In the genomic region with DNA sequence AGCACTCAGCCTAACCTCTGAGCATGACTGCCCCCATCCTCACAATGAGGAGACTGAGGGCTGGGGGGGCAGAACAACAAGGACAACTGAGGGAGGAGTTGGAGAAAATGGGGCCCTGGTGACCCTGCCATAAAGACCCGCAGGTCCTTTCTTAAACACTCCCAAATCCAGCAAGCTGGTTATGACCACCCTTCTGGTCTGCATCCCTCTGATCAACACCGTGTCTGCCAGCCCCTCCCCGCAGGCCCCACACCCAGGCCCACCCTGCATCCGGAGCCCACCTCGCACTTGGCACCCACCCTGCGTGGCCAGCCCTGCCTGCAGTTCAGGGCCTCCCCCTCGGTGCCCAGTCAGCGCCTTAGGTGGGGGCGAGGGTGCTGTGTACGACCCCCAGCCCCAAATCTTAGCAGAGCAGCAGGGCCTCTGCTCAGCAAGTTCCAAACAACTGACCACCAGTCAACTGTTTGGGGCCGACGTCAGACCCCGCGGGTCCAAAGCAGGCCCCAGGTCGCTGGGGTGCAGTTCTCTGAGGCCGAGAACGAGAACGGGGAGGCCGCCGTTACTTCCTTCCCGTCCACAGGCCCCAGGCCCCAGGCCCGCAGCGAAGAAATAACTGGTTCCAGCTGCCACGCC, we compare ENCODE assay signal across 1 cellular context.
A peak's percentile ranks its signal among the peaks of the same experiment; 100 is the strongest.
TF ChIP-seq lines count a peak whose summit lies in the region.

No MANE protein-coding gene starts in this region.

TF ChIP-seq in HepG2, 621 proteins besides CTCF, POLR2A, EP300 and RAD21 (continued from another document and continues in another):
- TF ChIP-seq PATZ1 (CRISPR knock-in tag; IDR thresholded peaks at IDR 0.05) (peak; percentile 25; the same call in 1 of the 2 replicates), SETDB1 (CRISPR knock-in tag; IDR thresholded peaks at IDR 0.05; ENCODE audit: borderline replicate concordance) (no peak), ZNF292 (CRISPR knock-in tag; IDR thresholded peaks at IDR 0.05; ENCODE audit: borderline replicate concordance, low read depth) (peak; percentile 35; the same call in 1 of the 2 replicates), CAMTA2 (CRISPR knock-in tag; IDR thresholded peaks at IDR 0.05; ENCODE audit: borderline replicate concordance) (peak; percentile 12; the same call in 1 of the 2 replicates), MAFG (CRISPR knock-in tag; IDR thresholded peaks at IDR 0.05) (0 out of 2 replicates have a peak, but pooled peaks have one; percentile 8), MAZ (IDR thresholded peaks at IDR 0.05; ENCODE audit: borderline replicate concordance, low read depth, low read length) (peak; percentile 33; the same call in 1 of the 2 replicates), MAZ (CRISPR knock-in tag; IDR thresholded peaks at IDR 0.05; ENCODE audit: low read depth) (no peak), ZBTB46 (CRISPR knock-in tag; IDR thresholded peaks at IDR 0.05; ENCODE audit: borderline replicate concordance) (no peak; the same call in 1 of the 2 replicates), ZBTB7B (CRISPR knock-in tag; IDR thresholded peaks at IDR 0.05) (0 out of 2 replicates have a peak, but pooled peaks have one; percentile 31), ZNF253 (CRISPR knock-in tag; IDR thresholded peaks at IDR 0.05; ENCODE audit: borderline replicate concordance) (peak; percentile 85), ZNF746 (CRISPR knock-in tag; IDR thresholded peaks at IDR 0.05) (0 out of 2 replicates have a peak, but pooled peaks have one; percentile 29), RXRA (CRISPR knock-in tag; IDR thresholded peaks at IDR 0.05) (0 out of 2 replicates have a peak, but pooled peaks have one; percentile 26), ZNF614 (CRISPR knock-in tag; IDR thresholded peaks at IDR 0.05; ENCODE audit: borderline replicate concordance) (no peak), SOX13 (IDR thresholded peaks at IDR 0.05) (no peak), SOX13 (CRISPR knock-in tag; conservative IDR thresholded peaks at IDR 0.05 in 1 of 2, IDR thresholded peaks at IDR 0.05 in 1 of 2) (0 out of 4 replicates have a peak, but pooled peaks of 1 of the 2 experiments have one; percentile 6), KDM3A (CRISPR knock-in tag; IDR thresholded peaks at IDR 0.05; ENCODE audit: low read depth) (peak; percentile 16; the same call in 1 of the 2 replicates), ATF6 (CRISPR knock-in tag; conservative IDR thresholded peaks at IDR 0.05) (no peak), PPARG (CRISPR knock-in tag; conservative IDR thresholded peaks at IDR 0.05) (no peak), ZNF879 (CRISPR knock-in tag; IDR thresholded peaks at IDR 0.05) (0 out of 2 replicates have a peak, but pooled peaks have one; percentile 54), MAFK (conservative IDR thresholded peaks at IDR 0.05 in 1 of 2, IDR thresholded peaks at IDR 0.05 in 1 of 2; ENCODE audit: low read length in 2 of 2) (0 out of 4 replicates have a peak, but pooled peaks of 1 of the 2 experiments have one; percentile 8), ZNF24 (IDR thresholded peaks at IDR 0.05) (no peak), RCOR2 (CRISPR knock-in tag; IDR thresholded peaks at IDR 0.05) (no peak), SRSF4 (IDR thresholded peaks at IDR 0.05; ENCODE audit: low read depth, low read length, poor library complexity, severe bottlenecking) (no peak), ZNF337 (CRISPR knock-in tag; IDR thresholded peaks at IDR 0.05; ENCODE audit: borderline replicate concordance, low read depth) (no peak), NFKBIZ (CRISPR knock-in tag; IDR thresholded peaks at IDR 0.05) (0 out of 2 replicates have a peak, but pooled peaks have one; percentile 2), ZSCAN25 (CRISPR knock-in tag; IDR thresholded peaks at IDR 0.05) (0 out of 2 replicates have a peak, but pooled peaks have one; percentile 7), YY1 (IDR thresholded peaks at IDR 0.05; ENCODE audit: insufficient read depth, insufficient replicate concordance, low read depth, low read length) (peak; percentile 2), TAF15 (IDR thresholded peaks at IDR 0.05; ENCODE audit: low read depth, low read length, poor library complexity, severe bottlenecking) (peak; percentile 32), RXRB (CRISPR knock-in tag; IDR thresholded peaks at IDR 0.05; ENCODE audit: borderline replicate concordance) (no peak), ZFY (CRISPR knock-in tag; IDR thresholded peaks at IDR 0.05) (peak; percentile 68; the same call in 1 of the 2 replicates)
- TF ChIP-seq, protein P1, sequence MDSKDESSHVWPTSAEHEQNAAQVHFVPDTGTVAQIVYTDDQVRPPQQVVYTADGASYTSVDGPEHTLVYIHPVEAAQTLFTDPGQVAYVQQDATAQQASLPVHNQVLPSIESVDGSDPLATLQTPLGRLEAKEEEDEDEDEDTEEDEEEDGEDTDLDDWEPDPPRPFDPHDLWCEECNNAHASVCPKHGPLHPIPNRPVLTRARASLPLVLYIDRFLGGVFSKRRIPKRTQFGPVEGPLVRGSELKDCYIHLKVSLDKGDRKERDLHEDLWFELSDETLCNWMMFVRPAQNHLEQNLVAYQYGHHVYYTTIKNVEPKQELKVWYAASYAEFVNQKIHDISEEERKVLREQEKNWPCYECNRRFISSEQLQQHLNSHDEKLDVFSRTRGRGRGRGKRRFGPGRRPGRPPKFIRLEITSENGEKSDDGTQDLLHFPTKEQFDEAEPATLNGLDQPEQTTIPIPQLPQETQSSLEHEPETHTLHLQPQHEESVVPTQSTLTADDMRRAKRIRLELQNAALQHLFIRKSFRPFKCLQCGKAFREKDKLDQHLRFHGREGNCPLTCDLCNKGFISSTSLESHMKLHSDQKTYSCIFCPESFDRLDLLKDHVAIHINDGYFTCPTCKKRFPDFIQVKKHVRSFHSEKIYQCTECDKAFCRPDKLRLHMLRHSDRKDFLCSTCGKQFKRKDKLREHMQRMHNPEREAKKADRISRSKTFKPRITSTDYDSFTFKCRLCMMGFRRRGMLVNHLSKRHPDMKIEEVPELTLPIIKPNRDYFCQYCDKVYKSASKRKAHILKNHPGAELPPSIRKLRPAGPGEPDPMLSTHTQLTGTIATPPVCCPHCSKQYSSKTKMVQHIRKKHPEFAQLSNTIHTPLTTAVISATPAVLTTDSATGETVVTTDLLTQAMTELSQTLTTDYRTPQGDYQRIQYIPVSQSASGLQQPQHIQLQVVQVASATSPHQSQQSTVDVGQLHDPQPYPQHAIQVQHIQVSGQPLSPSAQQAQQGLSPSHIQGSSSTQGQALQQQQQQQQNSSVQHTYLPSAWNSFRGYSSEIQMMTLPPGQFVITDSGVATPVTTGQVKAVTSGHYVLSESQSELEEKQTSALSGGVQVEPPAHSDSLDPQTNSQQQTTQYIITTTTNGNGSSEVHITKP (CRISPR knock-in tag; IDR thresholded peaks at IDR 0.05; ENCODE audit: low read depth): peak; percentile 50; the same call in 1 of the 2 replicates
- TF ChIP-seq, protein P2, sequence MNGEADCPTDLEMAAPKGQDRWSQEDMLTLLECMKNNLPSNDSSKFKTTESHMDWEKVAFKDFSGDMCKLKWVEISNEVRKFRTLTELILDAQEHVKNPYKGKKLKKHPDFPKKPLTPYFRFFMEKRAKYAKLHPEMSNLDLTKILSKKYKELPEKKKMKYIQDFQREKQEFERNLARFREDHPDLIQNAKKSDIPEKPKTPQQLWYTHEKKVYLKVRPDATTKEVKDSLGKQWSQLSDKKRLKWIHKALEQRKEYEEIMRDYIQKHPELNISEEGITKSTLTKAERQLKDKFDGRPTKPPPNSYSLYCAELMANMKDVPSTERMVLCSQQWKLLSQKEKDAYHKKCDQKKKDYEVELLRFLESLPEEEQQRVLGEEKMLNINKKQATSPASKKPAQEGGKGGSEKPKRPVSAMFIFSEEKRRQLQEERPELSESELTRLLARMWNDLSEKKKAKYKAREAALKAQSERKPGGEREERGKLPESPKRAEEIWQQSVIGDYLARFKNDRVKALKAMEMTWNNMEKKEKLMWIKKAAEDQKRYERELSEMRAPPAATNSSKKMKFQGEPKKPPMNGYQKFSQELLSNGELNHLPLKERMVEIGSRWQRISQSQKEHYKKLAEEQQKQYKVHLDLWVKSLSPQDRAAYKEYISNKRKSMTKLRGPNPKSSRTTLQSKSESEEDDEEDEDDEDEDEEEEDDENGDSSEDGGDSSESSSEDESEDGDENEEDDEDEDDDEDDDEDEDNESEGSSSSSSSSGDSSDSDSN (CRISPR knock-in tag; IDR thresholded peaks at IDR 0.05): no peak
- TF ChIP-seq, protein P3, sequence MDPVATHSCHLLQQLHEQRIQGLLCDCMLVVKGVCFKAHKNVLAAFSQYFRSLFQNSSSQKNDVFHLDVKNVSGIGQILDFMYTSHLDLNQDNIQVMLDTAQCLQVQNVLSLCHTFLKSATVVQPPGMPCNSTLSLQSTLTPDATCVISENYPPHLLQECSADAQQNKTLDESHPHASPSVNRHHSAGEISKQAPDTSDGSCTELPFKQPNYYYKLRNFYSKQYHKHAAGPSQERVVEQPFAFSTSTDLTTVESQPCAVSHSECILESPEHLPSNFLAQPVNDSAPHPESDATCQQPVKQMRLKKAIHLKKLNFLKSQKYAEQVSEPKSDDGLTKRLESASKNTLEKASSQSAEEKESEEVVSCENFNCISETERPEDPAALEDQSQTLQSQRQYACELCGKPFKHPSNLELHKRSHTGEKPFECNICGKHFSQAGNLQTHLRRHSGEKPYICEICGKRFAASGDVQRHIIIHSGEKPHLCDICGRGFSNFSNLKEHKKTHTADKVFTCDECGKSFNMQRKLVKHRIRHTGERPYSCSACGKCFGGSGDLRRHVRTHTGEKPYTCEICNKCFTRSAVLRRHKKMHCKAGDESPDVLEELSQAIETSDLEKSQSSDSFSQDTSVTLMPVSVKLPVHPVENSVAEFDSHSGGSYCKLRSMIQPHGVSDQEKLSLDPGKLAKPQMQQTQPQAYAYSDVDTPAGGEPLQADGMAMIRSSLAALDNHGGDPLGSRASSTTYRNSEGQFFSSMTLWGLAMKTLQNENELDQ (CRISPR knock-in tag; IDR thresholded peaks at IDR 0.05; ENCODE audit: borderline replicate concordance): no peak
- TF ChIP-seq, protein P4, sequence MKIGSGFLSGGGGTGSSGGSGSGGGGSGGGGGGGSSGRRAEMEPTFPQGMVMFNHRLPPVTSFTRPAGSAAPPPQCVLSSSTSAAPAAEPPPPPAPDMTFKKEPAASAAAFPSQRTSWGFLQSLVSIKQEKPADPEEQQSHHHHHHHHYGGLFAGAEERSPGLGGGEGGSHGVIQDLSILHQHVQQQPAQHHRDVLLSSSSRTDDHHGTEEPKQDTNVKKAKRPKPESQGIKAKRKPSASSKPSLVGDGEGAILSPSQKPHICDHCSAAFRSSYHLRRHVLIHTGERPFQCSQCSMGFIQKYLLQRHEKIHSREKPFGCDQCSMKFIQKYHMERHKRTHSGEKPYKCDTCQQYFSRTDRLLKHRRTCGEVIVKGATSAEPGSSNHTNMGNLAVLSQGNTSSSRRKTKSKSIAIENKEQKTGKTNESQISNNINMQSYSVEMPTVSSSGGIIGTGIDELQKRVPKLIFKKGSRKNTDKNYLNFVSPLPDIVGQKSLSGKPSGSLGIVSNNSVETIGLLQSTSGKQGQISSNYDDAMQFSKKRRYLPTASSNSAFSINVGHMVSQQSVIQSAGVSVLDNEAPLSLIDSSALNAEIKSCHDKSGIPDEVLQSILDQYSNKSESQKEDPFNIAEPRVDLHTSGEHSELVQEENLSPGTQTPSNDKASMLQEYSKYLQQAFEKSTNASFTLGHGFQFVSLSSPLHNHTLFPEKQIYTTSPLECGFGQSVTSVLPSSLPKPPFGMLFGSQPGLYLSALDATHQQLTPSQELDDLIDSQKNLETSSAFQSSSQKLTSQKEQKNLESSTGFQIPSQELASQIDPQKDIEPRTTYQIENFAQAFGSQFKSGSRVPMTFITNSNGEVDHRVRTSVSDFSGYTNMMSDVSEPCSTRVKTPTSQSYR (CRISPR knock-in tag; IDR thresholded peaks at IDR 0.05; ENCODE audit: borderline replicate concordance): 0 out of 2 replicates have a peak, but pooled peaks have one; percentile 3
- TF ChIP-seq, protein P5, sequence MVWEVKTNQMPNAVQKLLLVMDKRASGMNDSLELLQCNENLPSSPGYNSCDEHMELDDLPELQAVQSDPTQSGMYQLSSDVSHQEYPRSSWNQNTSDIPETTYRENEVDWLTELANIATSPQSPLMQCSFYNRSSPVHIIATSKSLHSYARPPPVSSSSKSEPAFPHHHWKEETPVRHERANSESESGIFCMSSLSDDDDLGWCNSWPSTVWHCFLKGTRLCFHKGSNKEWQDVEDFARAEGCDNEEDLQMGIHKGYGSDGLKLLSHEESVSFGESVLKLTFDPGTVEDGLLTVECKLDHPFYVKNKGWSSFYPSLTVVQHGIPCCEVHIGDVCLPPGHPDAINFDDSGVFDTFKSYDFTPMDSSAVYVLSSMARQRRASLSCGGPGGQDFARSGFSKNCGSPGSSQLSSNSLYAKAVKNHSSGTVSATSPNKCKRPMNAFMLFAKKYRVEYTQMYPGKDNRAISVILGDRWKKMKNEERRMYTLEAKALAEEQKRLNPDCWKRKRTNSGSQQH (CRISPR knock-in tag; IDR thresholded peaks at IDR 0.05; ENCODE audit: low read depth): no peak
